ENCODE assay signal across 18 cellular contexts in the genomic region with DNA sequence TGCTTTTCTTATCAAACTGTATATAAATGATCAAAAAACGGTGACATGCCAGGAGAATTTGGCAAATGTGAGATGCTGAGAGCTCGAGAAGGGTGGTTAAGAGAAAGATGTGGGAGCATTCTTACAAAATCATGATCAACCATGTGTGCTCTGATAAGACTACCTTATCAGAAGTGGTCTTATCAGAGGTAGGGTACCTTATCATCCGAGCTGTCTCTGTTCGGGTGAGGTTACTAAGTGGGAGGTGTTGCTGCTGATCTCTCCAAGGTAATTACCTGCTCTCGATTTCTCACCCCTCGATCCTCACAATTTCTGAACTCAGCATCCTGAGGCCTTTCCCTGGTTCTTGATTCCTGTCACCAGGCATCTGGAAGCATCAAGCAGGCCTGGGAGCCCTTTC.
"Had no signal": no experiment of that assay in that cellular context is flagged by ENCODE, and none has a peak within 500 bp of the region (broad histone marks: within the 10 kb centered on the region; RNA-seq: fewer than 3 reads in every experiment).

No MANE protein-coding gene starts in this region.

- ATAC-seq: heart left ventricle, left colon, left ventricle myocardium superior, right cardiac atrium had no signal

- H3K27me3 ChIP-seq: colonic mucosa, heart left ventricle had no signal

- H3K9me3 Mint-ChIP-seq: nephron progenitor cell had no signal

- H3K9me3 ChIP-seq: colonic mucosa, heart left ventricle had no signal

- H3K4me1 Mint-ChIP-seq: naive B cell, nephron progenitor cell had no signal

- H3K4me1 ChIP-seq: colonic mucosa had no signal

- H3K27ac Mint-ChIP-seq: naive B cell, nephron progenitor cell had no signal

- H3K36me3 ChIP-seq: colonic mucosa, heart left ventricle had no signal

- H3K4me3 ChIP-seq: colonic mucosa, heart left ventricle, lung had no signal

- H3K4me3 Mint-ChIP-seq: naive B cell, nephron progenitor cell had no signal

- H3K27ac ChIP-seq: colonic mucosa, heart left ventricle had no signal

- DNase-seq: colonic mucosa; dermis blood vessel endothelial cell; erythroblast; foreskin melanocyte; heart left ventricle; hippocampal formation; left colon; left ventricle myocardium superior; mesenchymal stem cell; naive B cell; nephron progenitor cell; posterior cingulate gyrus; right cardiac atrium; small intestine; stimulated activated CD4-positive, alpha-beta T cell treated with anti-CD3 and anti-CD28 coated beads, Interleukin-12 subunit alpha, Interleukin-12 subunit beta, amount 100 ng/mL, for 4 hours; stimulated activated naive CD4-positive, alpha-beta T cell treated with Interleukin-2 at 50 U/mL for 16 hours; trophoblast cell had no signal

- H3K36me3 Mint-ChIP-seq: naive B cell had no signal
